In the genomic region with DNA sequence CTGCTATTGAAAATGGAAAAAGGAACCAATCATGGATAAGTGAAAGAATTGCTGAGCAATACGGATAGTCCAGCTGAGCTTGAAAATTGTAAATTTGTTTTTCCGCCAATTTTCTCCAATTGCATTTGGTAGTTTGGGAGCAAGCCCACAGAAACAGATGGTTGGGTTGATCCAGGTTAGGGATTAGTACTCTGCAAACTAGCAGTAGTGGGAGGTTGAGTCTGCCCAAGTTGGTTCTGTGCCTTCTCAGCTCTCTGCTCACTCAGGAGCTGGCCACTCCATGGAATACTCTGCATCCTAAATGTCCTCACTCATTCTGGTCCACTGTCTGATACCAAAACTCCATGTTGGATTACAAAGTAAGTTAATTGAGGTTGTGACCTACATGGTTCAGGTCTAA, we compare ENCODE assay signal across 34 cellular contexts.
"Had no signal": no experiment of that assay in that cellular context is flagged by ENCODE, and none has a peak within 500 bp of the region (broad histone marks: within the 10 kb centered on the region; RNA-seq: fewer than 3 reads in every experiment).

No MANE protein-coding gene starts in this region.

- H3K27ac ChIP-seq: adrenal gland, ascending aorta, breast epithelium, cardiac muscle cell, colonic mucosa, epithelial cell of prostate, esophagus squamous epithelium, gastroesophageal sphincter, heart right ventricle, hepatocyte had no signal

- H3K4me1 ChIP-seq: ascending aorta, breast epithelium, colonic mucosa had no signal

- DNase-seq: activated CD4-positive, alpha-beta T cell treated with anti-CD3 and anti-CD28 coated beads for 36 hours; activated CD4-positive, alpha-beta T cell treated with anti-CD3 and anti-CD28 coated beads, Interleukin-2, amount 10 ng/mL, durations not matched to agents 7 days and 5 days; activated CD4-positive, alpha-beta T cell treated with anti-CD3 and anti-CD28 coated beads, Interleukin-2, amount 50 U/mL, for 48 hours; activated CD4-positive, CD25-positive, alpha-beta regulatory T cell; activated CD4-positive, CD25-positive, alpha-beta regulatory T cell treated with anti-CD3 and anti-CD28 coated beads, Interleukin-2, amount 50 U/mL, for 72 hours; activated CD8-positive, alpha-beta memory T cell treated with anti-CD3 and anti-CD28 coated beads, Interleukin-2, amount 10 ng/mL, durations not matched to agents 7 days and 5 days; activated CD8-positive, alpha-beta memory T cell treated with anti-CD3 and anti-CD28 coated beads, Interleukin-2, amount 50 U/mL, for 4 hours; activated CD8-positive, alpha-beta T cell treated with anti-CD3 and anti-CD28 coated beads, Interleukin-2, amount 10 ng/mL, durations not matched to agents 7 days and 5 days; activated effector memory CD4-positive, alpha-beta T cell treated with anti-CD3 and anti-CD28 coated beads, Interleukin-2, amount 50 U/mL, for 16 hours; activated naive CD4-positive, alpha-beta T cell treated with anti-CD3 and anti-CD28 coated beads for 36 hours; activated naive CD8-positive, alpha-beta T cell treated with anti-CD3 and anti-CD28 coated beads for 36 hours; activated naive CD8-positive, alpha-beta T cell treated with anti-CD3 and anti-CD28 coated beads, Interleukin-2, amount 50 U/mL, for 24 hours; activated T-cell treated with anti-CD3 and anti-CD28 coated beads, Interleukin-2, amount 50 U/mL, for 1 hour; activated T-cell treated with anti-CD3 and anti-CD28 coated beads, Interleukin-2, amount 50 U/mL, for 48 hours; adrenal gland; central memory CD4-positive, alpha-beta T cell; colonic mucosa; effector CD8-positive, alpha-beta T cell; esophagus squamous epithelium; foreskin melanocyte; heart right ventricle; T-helper 2 cell had no signal

- H3K4me1 Mint-ChIP-seq: activated CD4-positive, alpha-beta T cell treated with anti-CD3 and anti-CD28 coated beads, Interleukin-2, amount 10 ng/mL, durations not matched to agents 7 days and 5 days; activated naive CD4-positive, alpha-beta T cell treated with anti-CD3 and anti-CD28 coated beads, Interleukin-2, amount 50 U/mL, for 24 hours had no signal

- H3K79me2 ChIP-seq: hepatocyte had no signal

- H3K4me3 ChIP-seq: adrenal gland, ascending aorta, breast epithelium, cardiac muscle cell, colonic mucosa, esophagus squamous epithelium, gastroesophageal sphincter, heart right ventricle, hepatocyte had no signal

- H3K9me3 Mint-ChIP-seq: activated naive CD4-positive, alpha-beta T cell treated with anti-CD3 and anti-CD28 coated beads for 36 hours; activated naive CD4-positive, alpha-beta T cell treated with anti-CD3 and anti-CD28 coated beads, Interleukin-2, amount 50 U/mL, for 24 hours; activated naive CD8-positive, alpha-beta T cell treated with anti-CD3 and anti-CD28 coated beads for 36 hours; activated naive CD8-positive, alpha-beta T cell treated with anti-CD3 and anti-CD28 coated beads, Interleukin-2, amount 50 U/mL, for 24 hours; activated T-helper 2 cell treated with anti-CD3 and anti-CD28 coated beads, Interferon-gamma antibody, Interleukin-2, Interleukin-4, amounts not matched to agents 10 μg/mL and 5 μg/mL and 100 μg/mL, durations not matched to agents 14 hours and 24 hours and 36 hours had no signal

- H3K36me3 Mint-ChIP-seq: activated CD8-positive, alpha-beta memory T cell treated with anti-CD3 and anti-CD28 coated beads, Interleukin-2, amount 10 ng/mL, durations not matched to agents 7 days and 5 days; activated naive CD4-positive, alpha-beta T cell treated with anti-CD3 and anti-CD28 coated beads, Interleukin-2, amount 50 U/mL, for 24 hours; activated naive CD8-positive, alpha-beta T cell treated with anti-CD3 and anti-CD28 coated beads for 36 hours; brain had no signal

- ATAC-seq: activated CD4-positive, alpha-beta T cell treated with anti-CD3 and anti-CD28 coated beads for 36 hours; activated CD8-positive, alpha-beta memory T cell treated with anti-CD3 and anti-CD28 coated beads, Interleukin-2, amount 10 ng/mL, durations not matched to agents 7 days and 5 days; activated CD8-positive, alpha-beta T cell treated with anti-CD3 and anti-CD28 coated beads, Interleukin-2, amount 10 ng/mL, durations not matched to agents 7 days and 5 days; activated naive CD8-positive, alpha-beta T cell treated with anti-CD3 and anti-CD28 coated beads, Interleukin-2, amount 50 U/mL, for 24 hours; gastroesophageal sphincter; heart right ventricle had no signal

- H3K27me3 ChIP-seq: adrenal gland, ascending aorta, breast epithelium, colonic mucosa, esophagus squamous epithelium, gastroesophageal sphincter, hepatocyte had no signal

- H2AFZ ChIP-seq: hepatocyte had no signal

- H3K27ac Mint-ChIP-seq: activated CD4-positive, alpha-beta T cell treated with anti-CD3 and anti-CD28 coated beads for 36 hours; activated CD4-positive, alpha-beta T cell treated with anti-CD3 and anti-CD28 coated beads, Interleukin-2, amount 10 ng/mL, durations not matched to agents 7 days and 5 days; activated CD8-positive, alpha-beta memory T cell treated with anti-CD3 and anti-CD28 coated beads, Interleukin-2, amount 10 ng/mL, durations not matched to agents 7 days and 5 days; activated CD8-positive, alpha-beta T cell treated with anti-CD3 and anti-CD28 coated beads, Interleukin-2, amount 10 ng/mL, durations not matched to agents 7 days and 5 days; activated naive CD4-positive, alpha-beta T cell treated with anti-CD3 and anti-CD28 coated beads for 36 hours; activated naive CD4-positive, alpha-beta T cell treated with anti-CD3 and anti-CD28 coated beads, Interleukin-2, amount 50 U/mL, for 24 hours; activated naive CD8-positive, alpha-beta T cell treated with anti-CD3 and anti-CD28 coated beads for 36 hours; activated naive CD8-positive, alpha-beta T cell treated with anti-CD3 and anti-CD28 coated beads, Interleukin-2, amount 50 U/mL, for 24 hours; activated T-helper 1 cell treated with anti-CD3 and anti-CD28 coated beads, Interleukin-12 subunit alpha, Interleukin-12 subunit beta, Interleukin-2, Interleukin-4 antibody, amounts not matched to agents 30 ng/mL and 10 ng/mL and 1 ng/mL, durations not matched to agents 14 hours and 24 hours and 36 hours; activated T-helper 2 cell treated with anti-CD3 and anti-CD28 coated beads, Interferon-gamma antibody, Interleukin-2, Interleukin-4, amounts not matched to agents 10 μg/mL and 5 μg/mL and 100 μg/mL, durations not matched to agents 14 hours and 24 hours and 36 hours; brain had no signal

- H3K4me3 Mint-ChIP-seq: activated CD4-positive, alpha-beta T cell treated with anti-CD3 and anti-CD28 coated beads for 36 hours; activated CD4-positive, alpha-beta T cell treated with anti-CD3 and anti-CD28 coated beads, Interleukin-2, amount 10 ng/mL, durations not matched to agents 7 days and 5 days; activated CD8-positive, alpha-beta memory T cell treated with anti-CD3 and anti-CD28 coated beads, Interleukin-2, amount 10 ng/mL, durations not matched to agents 7 days and 5 days; activated CD8-positive, alpha-beta T cell treated with anti-CD3 and anti-CD28 coated beads, Interleukin-2, amount 10 ng/mL, durations not matched to agents 7 days and 5 days; activated naive CD4-positive, alpha-beta T cell treated with anti-CD3 and anti-CD28 coated beads for 36 hours; activated naive CD4-positive, alpha-beta T cell treated with anti-CD3 and anti-CD28 coated beads, Interleukin-2, amount 50 U/mL, for 24 hours; activated naive CD8-positive, alpha-beta T cell treated with anti-CD3 and anti-CD28 coated beads for 36 hours; activated naive CD8-positive, alpha-beta T cell treated with anti-CD3 and anti-CD28 coated beads, Interleukin-2, amount 50 U/mL, for 24 hours; activated T-helper 1 cell treated with anti-CD3 and anti-CD28 coated beads, Interleukin-12 subunit alpha, Interleukin-12 subunit beta, Interleukin-2, Interleukin-4 antibody, amounts not matched to agents 30 ng/mL and 10 ng/mL and 1 ng/mL, durations not matched to agents 14 hours and 24 hours and 36 hours; brain had no signal

- H3K4me2 ChIP-seq: hepatocyte had no signal

- H3K9me3 ChIP-seq: adrenal gland, ascending aorta, breast epithelium, colonic mucosa, esophagus squamous epithelium, gastroesophageal sphincter had no signal

- FAIRE-seq: endometrium, endothelial cell of umbilical vein had no signal

- H3K36me3 ChIP-seq: adrenal gland, ascending aorta, breast epithelium, cardiac muscle cell, colonic mucosa, esophagus squamous epithelium, gastroesophageal sphincter, heart right ventricle had no signal
